Comparison of ENCODE assay signal across 4 cellular contexts in genomic region chr14:91255026-91255695, GRCh38.
TF ChIP-seq lines count a peak whose summit lies in the region.

No MANE protein-coding gene starts in this region.

TF ChIP-seq in SK-N-SH, 30 proteins besides CTCF, POLR2A, EP300 and RAD21 (continued from another document):
- TF ChIP-seq IRF3 (IDR thresholded peaks at IDR 0.05; ENCODE audit: low read depth, low read length): no peak
- no peak for TF ChIP-seq ELF1 (IDR thresholded peaks at IDR 0.05)
- no peak for TF ChIP-seq YY1 (IDR thresholded peaks at IDR 0.05; ENCODE audit: low read depth)
- TF ChIP-seq MAX (IDR thresholded peaks at IDR 0.05; ENCODE audit: low read depth): no peak
- TF ChIP-seq USF2 (IDR thresholded peaks at IDR 0.05; ENCODE audit: borderline replicate concordance, low read depth, low read length): no peak
- TF ChIP-seq RFX5 (IDR thresholded peaks at IDR 0.05; ENCODE audit: low read length): no peak
- TF ChIP-seq MEF2A (IDR thresholded peaks at IDR 0.05; ENCODE audit: borderline replicate concordance, low read depth): no peak
- TF ChIP-seq EZH2phosphoT487 (IDR thresholded peaks at IDR 0.05; ENCODE audit: borderline replicate concordance, low read depth): no peak

TF ChIP-seq in SK-N-SH treated with all-trans-retinoic acid at 6 μM for 48 hours, 23 proteins besides CTCF, POLR2A, EP300 and RAD21 (continued from another document and continues in another):
- TF ChIP-seq CREB5 (CRISPR knock-in tag; IDR thresholded peaks at IDR 0.05; ENCODE audit: low read depth) (no peak), ZNF8 (CRISPR knock-in tag; IDR thresholded peaks at IDR 0.05) (no peak), RARB (CRISPR knock-in tag; IDR thresholded peaks at IDR 0.05) (no peak), ESRRG (CRISPR knock-in tag; IDR thresholded peaks at IDR 0.05) (no peak), POU6F1 (CRISPR knock-in tag; IDR thresholded peaks at IDR 0.05; ENCODE audit: borderline replicate concordance, low read depth) (no peak), TSHZ2 (CRISPR knock-in tag; IDR thresholded peaks at IDR 0.05) (no peak), GLIS3 (CRISPR knock-in tag; IDR thresholded peaks at IDR 0.05) (no peak), TCF4 (CRISPR knock-in tag; IDR thresholded peaks at IDR 0.05; ENCODE audit: borderline replicate concordance) (no peak)

TF ChIP-seq in HEK293, 187 proteins besides CTCF, POLR2A, EP300 and RAD21 (continued from another document):
- TF ChIP-seq ZBTB49 (tag by site-specific recombination; IDR thresholded peaks at IDR 0.05; ENCODE audit: low read depth) (no peak), ZNF785 (tag by site-specific recombination; IDR thresholded peaks at IDR 0.05) (no peak), ZNF274 (IDR thresholded peaks at IDR 0.05; ENCODE audit: low read length) (no peak), ZNF274 (tag by site-specific recombination; IDR thresholded peaks at IDR 0.05; ENCODE audit: borderline replicate concordance) (no peak), PRDM1 (tag by site-specific recombination; IDR thresholded peaks at IDR 0.05) (0 out of 2 replicates have a peak, but pooled peaks have one; percentile 13), GLIS2 (tag by site-specific recombination; IDR thresholded peaks at IDR 0.05) (no peak), ZFHX2 (tag by site-specific recombination; conservative IDR thresholded peaks at IDR 0.05) (peak; percentile 30), ZNF354C (tag by site-specific recombination; IDR thresholded peaks at IDR 0.05; ENCODE audit: borderline replicate concordance, low read depth) (no peak), EGR2 (tag by site-specific recombination; IDR thresholded peaks at IDR 0.05; ENCODE audit: low read depth) (peak; percentile 18; the same call in 1 of the 2 replicates), SCRT1 (tag by site-specific recombination; IDR thresholded peaks at IDR 0.05; ENCODE audit: borderline replicate concordance) (no peak), SP2 (tag by site-specific recombination; IDR thresholded peaks at IDR 0.05) (no peak), ZEB2 (tag by site-specific recombination; IDR thresholded peaks at IDR 0.05) (no peak)

TF ChIP-seq in HEK293T, 16 proteins besides CTCF, POLR2A, EP300 and RAD21 (continued from another document):
- TF ChIP-seq FOXM1 (IDR thresholded peaks at IDR 0.05; ENCODE audit: borderline replicate concordance) (no peak), SUZ12 (IDR thresholded peaks at IDR 0.05) (no peak), NFRKB (IDR thresholded peaks at IDR 0.05) (no peak), SP1 (IDR thresholded peaks at IDR 0.05) (no peak)
